In the genomic region with DNA sequence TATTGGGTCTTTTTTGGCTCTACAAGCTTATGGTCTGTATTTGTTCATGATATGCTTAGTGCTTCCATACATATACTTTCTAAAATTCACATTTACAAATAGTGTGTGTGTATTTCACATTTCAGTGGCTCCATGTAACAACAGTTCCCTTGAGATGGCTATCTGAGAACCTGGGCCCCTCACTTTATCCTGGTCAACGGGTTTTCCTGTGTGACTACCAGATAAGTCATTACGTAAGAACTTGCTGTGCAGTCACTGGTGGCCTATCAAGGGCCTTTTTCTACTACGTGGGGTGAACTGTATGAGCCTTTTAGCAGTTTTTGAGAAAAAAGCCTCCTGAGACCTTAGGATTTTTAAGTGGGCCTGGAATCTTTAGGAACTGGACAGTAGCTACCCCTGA, we compare ENCODE assay signal across 12 cellular contexts. TPM values are rescaled to one million over a fixed set of nuclear protein-coding genes. Genes with fewer than 3 reads are reported as not detected.
DNase-seq lines count a peak whose midpoint lies in the region; ATAC-seq, FAIRE-seq and TF ChIP-seq lines count a peak whose summit lies in the region.
"Had no signal": no experiment of that assay in that cellular context is flagged by ENCODE, and none has a peak within 500 bp of the region (broad histone marks: within the 10 kb centered on the region; RNA-seq: fewer than 3 reads in every experiment).

No MANE protein-coding gene starts in this region.

- no peaks in the 10 kb centered on the region for H4K20me1 ChIP-seq in GM12878 (ENCODE audit: control insufficient read depth, insufficient read depth)

- peaks cover 40 to 55% of the 10 kb centered on the region in 2 donors for H3K4me1 Mint-ChIP-seq in natural killer cell treated with Interleukin-12 subunit alpha and Interleukin-12 subunit beta and Interleukin-15 and Interleukin-18, amount 100 ng/mL, for 72 hours (ENCODE audit: low read depth in 2 of 2)

- H3K9ac ChIP-seq in GM12878 (ENCODE audit: control insufficient read depth, insufficient read depth, low read length), result no peak overlapping the region

- no peak overlapping the region for H2AFZ ChIP-seq in GM12878 (ENCODE audit: control insufficient read depth, low read depth, low read length)

- H3K27ac ChIP-seq in GM12878 (ENCODE audit: control insufficient read depth, insufficient read depth), result peak overlapping the region; percentile 48; the same call in 1 of the 2 replicates

- WGBS in GM12878 (ENCODE audit: insufficient coverage, insufficient replicate concordance, low lambda C conversion rate, missing lambda C conversion rate), result 68% methylated on average over 3 of the region's 3 CpGs

- no peak for TF ChIP-seq POLR2A in GM12878 (IDR thresholded peaks at IDR 0.05; ENCODE audit: low read depth, low read length)

- H3K27ac Mint-ChIP-seq in natural killer cell treated with Interleukin-12 subunit alpha and Interleukin-12 subunit beta and Interleukin-15 and Interleukin-18, amount 100 ng/mL, for 72 hours, result peak overlapping the region in 1 of 2 donors; percentile 39

- no peak for FAIRE-seq in GM12878 (lab: Jason Lieb, UNC)

- H3K9me3 ChIP-seq in GM12878 (replicated peaks; ENCODE audit: control insufficient read depth, insufficient read depth, low read length), result peaks cover 34% of the 10 kb centered on the region

- peaks cover 96% of the 10 kb centered on the region for H3K79me2 ChIP-seq in GM12878 (ENCODE audit: control insufficient read depth, insufficient read depth, low read length)

- no peaks in the 10 kb centered on the region for H3K27me3 Mint-ChIP-seq in natural killer cell treated with Interleukin-12 subunit alpha and Interleukin-12 subunit beta and Interleukin-15 and Interleukin-18, amount 100 ng/mL, for 72 hours

- TF ChIP-seq CTCF in GM12878 (IDR thresholded peaks at IDR 0.05 in 2 of 3, conservative IDR thresholded peaks at IDR 0.05 in 1 of 3; ENCODE audit: control insufficient read depth in 2 of 3, extremely low read depth in 1 of 3, insufficient read depth in 1 of 3, low read depth in 3 of 3, low read length in 3 of 3), result no peak

- peaks cover 9% of the 10 kb centered on the region for H3K36me3 Mint-ChIP-seq in natural killer cell treated with Interleukin-12 subunit alpha and Interleukin-12 subunit beta and Interleukin-15 and Interleukin-18, amount 100 ng/mL, for 72 hours

- H3K4me1 ChIP-seq in GM12878 (ENCODE audit: control insufficient read depth, insufficient read depth, low read length), result peaks cover 60% of the 10 kb centered on the region

- POLR2A ChIA-PET in GM12878 (lab: Charles Lee), result interaction anchor here (1.2 to 1.5 kb wide), 2 partner anchors 69 to 112 kb away, joined by 3 to 4 read pairs; no protein-coding TSS in a partner anchor

- in situ Hi-C loops in GM12878 (cut with MboI), result no loop called here

- no peak overlapping the region for H3K4me2 ChIP-seq in GM12878 (ENCODE audit: control insufficient read depth, insufficient read depth)

- no peak for TF ChIP-seq EP300 in GM12878 (IDR thresholded peaks at IDR 0.05; ENCODE audit: borderline replicate concordance in 1 of 2, control insufficient read depth in 1 of 2, low read depth in 2 of 2, low read length in 2 of 2)

- RAD21 ChIA-PET in GM12878 (lab: Charles Lee; ENCODE audit: unreplicated experiment), result interaction anchor here (2.6 to 4.7 kb wide), 4 partner anchors 36 to 69 kb away, joined by 10 to 36 read pairs (median 14); no protein-coding TSS in a partner anchor

- ATAC-seq in GM12878, result no peak
- peak; percentile 48 to 64 for ATAC-seq in natural killer cell treated with Interleukin-12 subunit alpha and Interleukin-12 subunit beta and Interleukin-15 and Interleukin-18, amount 100 ng/mL, for 72 hours
- ATAC-seq in GM21390 (IDR thresholded peaks at IDR 0.05; ENCODE audit: unreplicated experiment), result no peak
- ATAC-seq in HG03571 (IDR thresholded peaks at IDR 0.05; ENCODE audit: unreplicated experiment), result no peak

- H3K4me3 ChIP-seq in GM12878, result no peak overlapping the region

- H3K9me3 Mint-ChIP-seq in natural killer cell treated with Interleukin-12 subunit alpha and Interleukin-12 subunit beta and Interleukin-15 and Interleukin-18, amount 100 ng/mL, for 72 hours, result no peaks in the 10 kb centered on the region

- no TSS peak for BruUV-seq in GM12878 (replicated peaks; lab: Mats Ljungman, UMichigan)

- intact Hi-C loops in GM12878 (cut with micrococcal nuclease; ENCODE audit: unreplicated experiment), result loop anchor here (5.0 kb wide), 1 partner anchor 36 kb away; no protein-coding TSS in a partner anchor

- H3K4me3 Mint-ChIP-seq in natural killer cell treated with Interleukin-12 subunit alpha and Interleukin-12 subunit beta and Interleukin-15 and Interleukin-18, amount 100 ng/mL, for 72 hours, result peak overlapping the region; percentile 8

- DNase-seq in EH (ENCODE audit: low read depth), result peak; percentile 54
- DNase-seq in LHCN-M2 (ENCODE audit: low read depth), result peak; percentile 37
- no peak for DNase-seq in GM12878 (ENCODE audit: low read depth, low spot score)
- peak; percentile 61 for DNase-seq in natural killer cell treated with Interleukin-12 subunit alpha and Interleukin-12 subunit beta and Interleukin-15 and Interleukin-18, amount 100 ng/mL, for 72 hours (ENCODE audit: low spot score)
- DNase-seq in dermis blood vessel endothelial cell, result no peak
- no peak for DNase-seq in activated CD4-positive, CD25-positive, alpha-beta regulatory T cell (lab: John Stamatoyannopoulos, UW)
- DNase-seq: activated CD8-positive, alpha-beta memory T cell treated with anti-CD3 and anti-CD28 coated beads, Interleukin-2, amount 50 U/mL, for 4 hours; amygdala; NCI-H187 treated with DMSO at 0.1 percent for 48 hours; stimulated activated CD4-positive, alpha-beta T cell treated with anti-CD3 and anti-CD28 coated beads, Interleukin-4, amount 100 ng/mL, for 4 hours had no signal

- H3K27me3 ChIP-seq in GM12878 (replicated peaks in 1 of 2; ENCODE audit: control insufficient read depth in 2 of 2, insufficient read depth in 2 of 2, low read length in 1 of 2), result no peaks in the 10 kb centered on the region

- peaks cover 0 to 3% of the 10 kb centered on the region in 2 experiments; a peak in 3 of 4 replicates for H3K36me3 ChIP-seq in GM12878 (ENCODE audit: control insufficient read depth in 2 of 2, insufficient read depth in 2 of 2, low read length in 1 of 2)

- SMC1A ChIA-PET in GM12878 (lab: Charles Lee; ENCODE audit: uncharacterized antibody, unreplicated experiment), result interaction anchor here (0.6 to 2.8 kb wide), 14 partner anchors 10 to 137 kb away, joined by 3 to 28 read pairs (median 6); no protein-coding TSS in a partner anchor

- TF ChIP-seq RAD21 in GM12878 (IDR thresholded peaks at IDR 0.05; ENCODE audit: insufficient read depth, low read depth, low read length), result no peak

- CTCF ChIA-PET in GM12878 (lab: Yijun Ruan, JAX), result interaction anchor here (0.6 to 1.8 kb wide), 4 partner anchors 31 to 69 kb away, joined by 3 to 4 read pairs (median 3); no protein-coding TSS in a partner anchor

TF ChIP-seq in GM12878, 131 proteins besides CTCF, POLR2A, EP300 and RAD21:
- TF ChIP-seq CREB1 (IDR thresholded peaks at IDR 0.05; ENCODE audit: low read depth) (peak; percentile 21; the same call in 1 of the 2 replicates), FOXM1 (IDR thresholded peaks at IDR 0.05; ENCODE audit: low read depth, low read length) (no peak)

RNA-seq across cellular contexts. Expression of a gene that starts 41.1 kb away (rescaled TPM):
- total RNA-seq in LHCN-M2 (2014; rRNA removed) (14.3 and 15.4 TPM in 2 replicates), GM12878 (2014; rRNA removed) (36.4 and 42.6 TPM in 2 replicates), GM12878 (2014; rRNA removed; fragmentation: Illumina TruSeq; extraction: Trizol) (44.9 and 49.7 TPM in 2 replicates), GM12878 (2021) (78.5 and 79.0 TPM in 2 replicates), dermis blood vessel endothelial cell (9.8 and 11.7 TPM in 2 replicates)
- 22.9 TPM for polyA plus RNA-seq in LHCN-M2 (2012)
- 385 TPM in 2 replicates for total RNA-seq in GM12878 (2013; cell fraction: nucleolus; rRNA removed)
- polyA plus RNA-seq in GM12878 (2011; ENCODE audit: low read depth), result 35.6 TPM
- polyA plus RNA-seq in GM12878 (2011; rRNA removed) (42.5 and 53.9 TPM in 2 replicates), GM12878 (2014; fragmentation: Illumina TruSeq; extraction: Trizol) (52.9 and 66.8 TPM in 2 replicates), GM12878 (2014; fragmentation: Nextera tagmentation; extraction: Ambion mirVana) (10 to 100 TPM; 14.3 to 19.7 TPM), GM12878 (2014; rRNA removed) (43.6 and 50.7 TPM in 2 replicates), GM12878 (2016; fragmentation: Nextera tagmentation; extraction: Ambion mirVana) (10 to 100 TPM; 59.1 to 66.2 TPM)
- polyA plus RNA-seq in GM12878 (2011; cell fraction: cytosol; rRNA removed), result 66.6 and 71.1 TPM in 2 replicates
- polyA plus RNA-seq in GM12878 (2011; cell fraction: nucleus; rRNA removed), result 145 and 156 TPM in 2 replicates
- 51.2 and 65.2 TPM in 2 replicates for polyA plus RNA-seq in GM12878 (2012)
- 121 and 126 TPM in 2 replicates for polyA minus RNA-seq in GM12878 (2011; rRNA and poly(A)+ RNA removed)
- 54.1 and 71.3 TPM in 2 replicates for polyA minus RNA-seq in GM12878 (2011; cell fraction: cytosol; rRNA and poly(A)+ RNA removed)
- 105 and 154 TPM in 2 replicates for polyA minus RNA-seq in GM12878 (2011; cell fraction: nucleus; rRNA and poly(A)+ RNA removed)
- 10 to 100 TPM; 54.6 to 69.5 TPM for total RNA-seq in natural killer cell treated with Interleukin-12 subunit alpha and Interleukin-12 subunit beta and Interleukin-15 and Interleukin-18, amount 100 ng/mL, for 72 hours

Comparison
In these comparisons a context has a peak if more than half of its experiments do, and no peak if none do; other contexts are left out.
1. DNase-seq: peak in EH (single experiment), LHCN-M2 (single experiment) and natural killer cell treated with Interleukin-12 subunit alpha and Interleukin-12 subunit beta and Interleukin-15 and Interleukin-18, amount 100 ng/mL, for 72 hours (single experiment); none in GM12878 (single experiment), dermis blood vessel endothelial cell (single experiment) and activated CD4-positive, CD25-positive, alpha-beta regulatory T cell (0 of 4).
2. ATAC-seq: peak in natural killer cell treated with Interleukin-12 subunit alpha and Interleukin-12 subunit beta and Interleukin-15 and Interleukin-18, amount 100 ng/mL, for 72 hours (2 of 2); none in GM12878 (single experiment), GM21390 (single experiment) and HG03571 (single experiment).